In genomic region chr19:37719111-37719926, GRCh38 we compare ENCODE assay signal across 8 cellular contexts. TPM values are rescaled to one million over a fixed set of nuclear protein-coding genes. Genes with fewer than 3 reads are reported as not detected.
DNase-seq lines count a peak whose midpoint lies in the region; ATAC-seq and TF ChIP-seq lines count a peak whose summit lies in the region.

TSS of gene ZNF607 (minus strand) at chr19:37719761. CDS start at chr19:37711618, 8,143 bp downstream.

- peak within 1 kb of the TSS; percentile 40 for H3K4ac ChIP-seq in mesendoderm (ENCODE audit: low read depth, low read length)

- no peak within 1 kb of the TSS for H2AK5ac ChIP-seq in mesendoderm (ENCODE audit: low read length)

- no peak within 1 kb of the TSS for H2BK15ac ChIP-seq in mesendoderm (replicated peaks; ENCODE audit: low read depth)

- peaks cover 3% of the 10 kb centered on the region for H3K4me1 ChIP-seq in endocrine pancreas (ENCODE audit: control insufficient read depth, insufficient read depth, low read length)
- H3K4me1 ChIP-seq in mesendoderm (ENCODE audit: control insufficient read depth, low read depth, low read length), result peaks cover 6% of the 10 kb centered on the region

- H4K5ac ChIP-seq in mesendoderm (ENCODE audit: low read length), result no peak within 1 kb of the TSS

- peak; percentile 74 for TF ChIP-seq POLR2A in GM19193 (IDR thresholded peaks at IDR 0.05; ENCODE audit: extremely low read depth, insufficient read depth, insufficient read length)

- no peaks in the 10 kb centered on the region for H3K36me3 ChIP-seq in endocrine pancreas (ENCODE audit: control insufficient read depth, insufficient read depth, low read length)
- no peaks in the 10 kb centered on the region for H3K36me3 ChIP-seq in mesendoderm (ENCODE audit: control insufficient read depth, insufficient read depth, low read length)

- peak within 1 kb of the TSS; percentile 97 for H3K9ac ChIP-seq in endocrine pancreas (ENCODE audit: control insufficient read depth, insufficient read depth, low read length)
- peak within 1 kb of the TSS; percentile 79 for H3K9ac ChIP-seq in mesendoderm (ENCODE audit: low read length)

- H3K79me2 ChIP-seq in mesendoderm (ENCODE audit: control insufficient read depth, insufficient read depth, low read length), result peaks cover 9% of the 10 kb centered on the region

- H3K4me2 ChIP-seq in mesendoderm (ENCODE audit: low read length), result peak within 1 kb of the TSS; percentile 60

- H4K8ac ChIP-seq in mesendoderm (ENCODE audit: low read depth, low read length), result no peak within 1 kb of the TSS

- peak; percentile 88 for ATAC-seq in HG03439 (IDR thresholded peaks at IDR 0.05; ENCODE audit: unreplicated experiment)

- H3K4me3 ChIP-seq in endocrine pancreas (ENCODE audit: control insufficient read depth, insufficient read depth, low read length) (peak within 1 kb of the TSS; percentile 98), mesendoderm (ENCODE audit: low read length) (peak within 1 kb of the TSS; percentile 77)

- H3K79me1 ChIP-seq in mesendoderm (ENCODE audit: low read length), result peaks cover 7% of the 10 kb centered on the region

- H3K27me3 ChIP-seq in endocrine pancreas (ENCODE audit: control insufficient read depth, insufficient read depth, low read length) (no peaks in the 10 kb centered on the region), mesendoderm (ENCODE audit: insufficient read depth, low read length, poor library complexity) (no peaks in the 10 kb centered on the region)

- no peak within 1 kb of the TSS for H3K27ac ChIP-seq in mesendoderm (ENCODE audit: low read depth, low read length)

- no CpG with 5 or more reads among the region's 54 CpGs for WGBS in mesendoderm (ENCODE audit: extremely low coverage, insufficient coverage, low lambda C conversion rate)

- no peak within 1 kb of the TSS for H2BK120ac ChIP-seq in mesendoderm (ENCODE audit: low read depth, low read length)

- H3K18ac ChIP-seq in mesendoderm (ENCODE audit: low read length), result no peak within 1 kb of the TSS

- H3K23ac ChIP-seq in mesendoderm (ENCODE audit: low read length), result no peak within 1 kb of the TSS

- H3K56ac ChIP-seq in mesendoderm (ENCODE audit: low read length), result peak within 1 kb of the TSS; percentile 87

- no peaks in the 10 kb centered on the region for H3K9me3 ChIP-seq in endocrine pancreas (ENCODE audit: control insufficient read depth, low read length)

- no peak within 1 kb of the TSS for H2BK5ac ChIP-seq in mesendoderm (ENCODE audit: low read length)

- DNase-seq in Ammon's horn (ENCODE audit: low spot score), result peak; percentile 91
- DNase-seq in NCI-H69 (lab: John Stamatoyannopoulos, UW), result peak; percentile 98
- DNase-seq in activated CD8-positive, alpha-beta memory T cell treated with anti-CD3 and anti-CD28 coated beads for 4 hours (ENCODE audit: low read depth in 2 of 2), result peak; percentile 67 to 76
- DNase-seq in mesendoderm, result peak; percentile 97
- peak; percentile 70 for DNase-seq in stimulated activated CD8-positive, alpha-beta memory T cell treated with anti-CD3 and anti-CD28 coated beads, Interleukin-12 subunit alpha, Interleukin-12 subunit beta, amount 100 ng/mL, for 4 hours (ENCODE audit: low read depth)

RNA-seq across cellular contexts. Expression of gene ZNF607, which starts in this region (rescaled TPM):
- polyA plus RNA-seq in mesendoderm (2013, experiment 1 of 2), result 5.6 TPM
- polyA plus RNA-seq in mesendoderm (2013, experiment 2 of 2), result 5.6 TPM
